1 cellular context compared by ENCODE assay signal in the genomic region with DNA sequence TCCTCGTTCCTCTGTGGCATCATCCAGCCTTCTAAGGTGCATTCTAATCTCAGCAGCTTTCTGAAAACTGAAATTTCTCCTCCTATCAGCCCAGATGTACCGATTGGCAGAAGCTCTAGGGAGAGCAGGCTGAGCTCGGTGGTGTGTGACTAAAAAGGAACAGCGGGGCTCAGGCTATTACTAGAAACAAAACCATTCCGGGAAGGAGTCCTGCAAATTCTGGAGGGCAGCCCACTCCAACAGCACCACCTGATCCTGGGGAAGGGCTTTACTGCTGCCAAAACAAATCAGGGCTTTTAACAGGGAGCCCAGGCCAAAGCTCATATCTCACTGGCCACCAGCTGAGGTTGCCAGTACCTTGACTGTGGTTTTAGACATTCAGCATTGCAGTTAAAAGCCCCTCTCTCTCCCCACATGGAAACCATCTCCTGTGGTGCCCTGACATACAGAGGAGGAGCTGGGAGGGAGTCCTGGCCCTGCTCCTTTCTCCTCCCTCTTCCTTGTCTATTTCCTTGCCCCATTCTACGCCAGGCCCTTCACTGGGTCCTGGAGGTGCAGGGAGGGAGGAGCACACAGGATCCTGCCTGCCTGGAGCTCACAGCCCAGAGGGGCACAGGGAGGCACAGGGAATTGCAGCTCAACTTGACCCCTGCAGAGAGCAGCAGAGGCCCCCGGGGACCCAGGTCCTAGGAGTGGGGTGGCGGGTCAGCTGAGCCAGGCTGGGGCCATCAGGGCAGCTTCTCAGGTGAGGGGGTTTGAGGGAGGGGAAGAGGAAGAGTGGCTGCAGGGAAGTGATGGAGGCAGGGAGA.
TF ChIP-seq lines count a peak whose summit lies in the region.

No MANE protein-coding gene starts in this region.

TF ChIP-seq in GM12878, 131 proteins besides CTCF, POLR2A, EP300 and RAD21:
- TF ChIP-seq, protein P1, sequence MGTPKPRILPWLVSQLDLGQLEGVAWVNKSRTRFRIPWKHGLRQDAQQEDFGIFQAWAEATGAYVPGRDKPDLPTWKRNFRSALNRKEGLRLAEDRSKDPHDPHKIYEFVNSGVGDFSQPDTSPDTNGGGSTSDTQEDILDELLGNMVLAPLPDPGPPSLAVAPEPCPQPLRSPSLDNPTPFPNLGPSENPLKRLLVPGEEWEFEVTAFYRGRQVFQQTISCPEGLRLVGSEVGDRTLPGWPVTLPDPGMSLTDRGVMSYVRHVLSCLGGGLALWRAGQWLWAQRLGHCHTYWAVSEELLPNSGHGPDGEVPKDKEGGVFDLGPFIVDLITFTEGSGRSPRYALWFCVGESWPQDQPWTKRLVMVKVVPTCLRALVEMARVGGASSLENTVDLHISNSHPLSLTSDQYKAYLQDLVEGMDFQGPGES (IDR thresholded peaks at IDR 0.05) = no peak
- peak; percentile 36 for TF ChIP-seq RUNX3 (IDR thresholded peaks at IDR 0.05; ENCODE audit: low read length)
- TF ChIP-seq FOS (IDR thresholded peaks at IDR 0.05; ENCODE audit: borderline replicate concordance, extremely low read depth, insufficient read length) = no peak
